Comparison of ENCODE assay signal across 13 cellular contexts in the genomic region with DNA sequence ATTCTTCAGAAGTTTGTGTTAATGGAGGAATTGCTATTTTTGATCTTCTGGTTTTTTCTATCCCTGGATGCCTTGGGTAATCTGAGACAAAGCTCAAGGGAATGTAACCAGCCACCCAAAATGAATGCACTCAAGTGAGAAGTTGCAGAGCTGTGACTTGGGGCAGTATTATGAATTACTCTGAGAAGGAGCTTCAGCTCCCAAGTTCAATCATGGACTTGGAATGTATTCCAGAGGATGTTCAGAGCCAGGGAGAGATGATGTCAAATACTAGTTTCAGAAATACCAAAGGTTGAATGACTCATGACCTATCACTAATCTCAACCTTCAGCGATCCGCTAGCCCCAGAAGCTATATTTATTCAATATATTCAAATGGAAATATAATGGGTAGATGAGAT.
DNase-seq lines count a peak whose midpoint lies in the region; TF ChIP-seq lines count a peak whose summit lies in the region.
"Had no signal": no experiment of that assay in that cellular context is flagged by ENCODE, and none has a peak within 500 bp of the region (broad histone marks: within the 10 kb centered on the region; RNA-seq: fewer than 3 reads in every experiment).

No MANE protein-coding gene starts in this region.

- no peak overlapping the region for H3K4me3 ChIP-seq in astrocyte of the cerebellum (ENCODE audit: low read depth, low read length)
- no peak overlapping the region for H3K4me3 ChIP-seq in effector memory CD4-positive, alpha-beta T cell (ENCODE audit: insufficient read depth, low read depth, low read length, poor library complexity, severe bottlenecking)
- H3K4me3 ChIP-seq: neural progenitor cell had no signal

- no peak overlapping the region for H3K27ac ChIP-seq in effector memory CD4-positive, alpha-beta T cell (ENCODE audit: insufficient read depth, low read length, poor library complexity, severe bottlenecking)
- H3K27ac ChIP-seq: neural progenitor cell, VCaP had no signal

- no peaks in the 10 kb centered on the region for H3K27me3 ChIP-seq in effector memory CD4-positive, alpha-beta T cell (replicated peaks; ENCODE audit: control insufficient read depth, insufficient read depth, low read length, poor library complexity, severe bottlenecking)
- H3K27me3 ChIP-seq: neural progenitor cell had no signal

- no peaks in the 10 kb centered on the region for H3K9me3 ChIP-seq in effector memory CD4-positive, alpha-beta T cell (ENCODE audit: control insufficient read depth, low read length)

- DNase-seq in ACHN (peak; percentile 14), HCEC 1CT (peak; percentile 91), astrocyte of the cerebellum (ENCODE audit: low read depth) (peak; percentile 29), hepatic stellate cell (ENCODE audit: low spot score) (peak; percentile 55), GDM1 (lab: John Stamatoyannopoulos, UW) (no peak), hypothalamus (lab: John Stamatoyannopoulos, UW) (no peak)
- no peak for DNase-seq in activated CD4-positive, alpha-beta T cell treated with anti-CD3 and anti-CD28 coated beads, Interleukin-2, amount 50 U/mL, for 4 hours
- no peak for DNase-seq in effector memory CD4-positive, alpha-beta T cell
- DNase-seq: activated naive CD4-positive, alpha-beta T cell treated with anti-CD3 and anti-CD28 coated beads, Interleukin-2, amount 10 ng/mL, durations not matched to agents 7 days and 5 days; erythroblast; NCI-H1092 treated with DMSO at 0.1 percent for 48 hours had no signal

- in situ Hi-C loops in ACHN (cut with HindIII; ENCODE audit: low pct_ligation_motif_present, low pct_unique_long_range_greater_than_20kb, low sequenced_read_pairs) (no loop called here), astrocyte of the cerebellum (cut with HindIII; ENCODE audit: low sequenced_read_pairs) (no loop called here)

- no peaks in the 10 kb centered on the region for H3K4me1 ChIP-seq in effector memory CD4-positive, alpha-beta T cell (ENCODE audit: control insufficient read depth, insufficient read depth, low read length, poor library complexity, severe bottlenecking)
- H3K4me1 ChIP-seq: neural progenitor cell had no signal

- H3K36me3 ChIP-seq in effector memory CD4-positive, alpha-beta T cell (ENCODE audit: control insufficient read depth, insufficient read depth, low read length) = no peaks in the 10 kb centered on the region
- H3K36me3 ChIP-seq: neural progenitor cell had no signal

- no peak for TF ChIP-seq CTCF in astrocyte of the cerebellum (IDR thresholded peaks at IDR 0.05; ENCODE audit: low read depth, low read length, missing control alignments)

Comparison
In these comparisons a context has a peak if more than half of its experiments do, and no peak if none do; other contexts are left out.
1. DNase-seq: peak in ACHN (single experiment), HCEC 1CT (single experiment), astrocyte of the cerebellum (single experiment) and hepatic stellate cell (single experiment); none in GDM1 (single experiment), activated CD4-positive, alpha-beta T cell treated with anti-CD3 and anti-CD28 coated beads, Interleukin-2, amount 50 U/mL, for 4 hours (0 of 2), effector memory CD4-positive, alpha-beta T cell (0 of 3) and hypothalamus (0 of 51).